Comparison of ENCODE assay signal across 1 cellular context in the genomic region with DNA sequence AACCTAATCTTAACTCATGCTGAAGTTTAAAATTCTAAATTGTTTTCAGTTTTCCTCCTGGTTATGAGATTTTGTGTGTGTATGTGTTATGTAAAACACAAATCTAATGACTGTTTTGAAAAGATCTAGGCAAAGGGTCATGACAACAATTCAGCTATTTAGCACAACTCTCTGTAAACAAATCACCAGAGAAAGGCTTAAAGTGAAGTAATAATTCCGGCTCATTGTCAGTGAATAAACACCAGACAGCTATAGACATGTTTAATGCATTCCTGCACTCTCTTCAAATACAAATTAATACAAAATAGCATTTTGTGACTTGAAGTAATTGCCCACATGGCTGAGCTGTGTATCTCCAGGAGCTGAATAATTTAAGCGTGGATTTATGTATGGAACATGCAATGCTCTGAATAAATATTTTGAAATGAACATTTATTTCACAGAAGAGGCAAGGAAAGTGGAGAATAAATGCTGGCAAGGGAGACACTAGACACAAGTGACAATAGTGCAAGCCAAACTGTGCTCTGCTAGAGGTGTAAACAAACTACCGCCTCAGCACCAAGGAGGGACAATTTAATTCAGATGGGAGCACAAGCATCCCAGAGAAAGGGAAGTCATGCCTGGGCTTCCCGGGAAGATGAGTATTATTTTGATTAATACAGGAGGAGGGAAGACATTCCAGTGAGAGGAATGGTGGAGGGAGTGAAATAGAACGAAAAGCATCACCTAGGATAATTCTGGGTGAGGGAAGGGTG.
TF ChIP-seq lines count a peak whose summit lies in the region.

No MANE protein-coding gene starts in this region.

TF ChIP-seq in HepG2, 621 proteins besides CTCF, POLR2A, EP300 and RAD21 (continued from another document and continues in another):
- TF ChIP-seq FOXA1 (IDR thresholded peaks at IDR 0.05) = no peak
- TF ChIP-seq FOXA1 (CRISPR knock-in tag; IDR thresholded peaks at IDR 0.05) = peak; percentile 37; the same call in 1 of the 2 replicates
- TF ChIP-seq ZSCAN22 (CRISPR knock-in tag; IDR thresholded peaks at IDR 0.05) = no peak
- no peak for TF ChIP-seq FLYWCH1 (CRISPR knock-in tag; IDR thresholded peaks at IDR 0.05)
- TF ChIP-seq, protein P1, sequence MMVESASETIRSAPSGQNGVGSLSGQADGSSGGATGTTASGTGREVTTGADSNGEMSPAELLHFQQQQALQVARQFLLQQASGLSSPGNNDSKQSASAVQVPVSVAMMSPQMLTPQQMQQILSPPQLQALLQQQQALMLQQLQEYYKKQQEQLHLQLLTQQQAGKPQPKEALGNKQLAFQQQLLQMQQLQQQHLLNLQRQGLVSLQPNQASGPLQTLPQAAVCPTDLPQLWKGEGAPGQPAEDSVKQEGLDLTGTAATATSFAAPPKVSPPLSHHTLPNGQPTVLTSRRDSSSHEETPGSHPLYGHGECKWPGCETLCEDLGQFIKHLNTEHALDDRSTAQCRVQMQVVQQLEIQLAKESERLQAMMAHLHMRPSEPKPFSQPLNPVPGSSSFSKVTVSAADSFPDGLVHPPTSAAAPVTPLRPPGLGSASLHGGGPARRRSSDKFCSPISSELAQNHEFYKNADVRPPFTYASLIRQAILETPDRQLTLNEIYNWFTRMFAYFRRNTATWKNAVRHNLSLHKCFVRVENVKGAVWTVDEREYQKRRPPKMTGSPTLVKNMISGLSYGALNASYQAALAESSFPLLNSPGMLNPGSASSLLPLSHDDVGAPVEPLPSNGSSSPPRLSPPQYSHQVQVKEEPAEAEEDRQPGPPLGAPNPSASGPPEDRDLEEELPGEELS (CRISPR knock-in tag; IDR thresholded peaks at IDR 0.05) = peak; percentile 48
- TF ChIP-seq, protein P2, sequence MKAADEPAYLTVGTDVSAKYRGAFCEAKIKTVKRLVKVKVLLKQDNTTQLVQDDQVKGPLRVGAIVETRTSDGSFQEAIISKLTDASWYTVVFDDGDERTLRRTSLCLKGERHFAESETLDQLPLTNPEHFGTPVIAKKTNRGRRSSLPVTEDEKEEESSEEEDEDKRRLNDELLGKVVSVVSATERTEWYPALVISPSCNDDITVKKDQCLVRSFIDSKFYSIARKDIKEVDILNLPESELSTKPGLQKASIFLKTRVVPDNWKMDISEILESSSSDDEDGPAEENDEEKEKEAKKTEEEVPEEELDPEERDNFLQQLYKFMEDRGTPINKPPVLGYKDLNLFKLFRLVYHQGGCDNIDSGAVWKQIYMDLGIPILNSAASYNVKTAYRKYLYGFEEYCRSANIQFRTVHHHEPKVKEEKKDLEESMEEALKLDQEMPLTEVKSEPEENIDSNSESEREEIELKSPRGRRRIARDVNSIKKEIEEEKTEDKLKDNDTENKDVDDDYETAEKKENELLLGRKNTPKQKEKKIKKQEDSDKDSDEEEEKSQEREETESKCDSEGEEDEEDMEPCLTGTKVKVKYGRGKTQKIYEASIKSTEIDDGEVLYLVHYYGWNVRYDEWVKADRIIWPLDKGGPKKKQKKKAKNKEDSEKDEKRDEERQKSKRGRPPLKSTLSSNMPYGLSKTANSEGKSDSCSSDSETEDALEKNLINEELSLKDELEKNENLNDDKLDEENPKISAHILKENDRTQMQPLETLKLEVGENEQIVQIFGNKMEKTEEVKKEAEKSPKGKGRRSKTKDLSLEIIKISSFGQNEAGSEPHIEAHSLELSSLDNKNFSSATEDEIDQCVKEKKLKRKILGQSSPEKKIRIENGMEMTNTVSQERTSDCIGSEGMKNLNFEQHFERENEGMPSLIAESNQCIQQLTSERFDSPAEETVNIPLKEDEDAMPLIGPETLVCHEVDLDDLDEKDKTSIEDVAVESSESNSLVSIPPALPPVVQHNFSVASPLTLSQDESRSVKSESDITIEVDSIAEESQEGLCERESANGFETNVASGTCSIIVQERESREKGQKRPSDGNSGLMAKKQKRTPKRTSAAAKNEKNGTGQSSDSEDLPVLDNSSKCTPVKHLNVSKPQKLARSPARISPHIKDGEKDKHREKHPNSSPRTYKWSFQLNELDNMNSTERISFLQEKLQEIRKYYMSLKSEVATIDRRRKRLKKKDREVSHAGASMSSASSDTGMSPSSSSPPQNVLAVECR (CRISPR knock-in tag; IDR thresholded peaks at IDR 0.05; ENCODE audit: borderline replicate concordance) = no peak
- TF ChIP-seq, protein P3, sequence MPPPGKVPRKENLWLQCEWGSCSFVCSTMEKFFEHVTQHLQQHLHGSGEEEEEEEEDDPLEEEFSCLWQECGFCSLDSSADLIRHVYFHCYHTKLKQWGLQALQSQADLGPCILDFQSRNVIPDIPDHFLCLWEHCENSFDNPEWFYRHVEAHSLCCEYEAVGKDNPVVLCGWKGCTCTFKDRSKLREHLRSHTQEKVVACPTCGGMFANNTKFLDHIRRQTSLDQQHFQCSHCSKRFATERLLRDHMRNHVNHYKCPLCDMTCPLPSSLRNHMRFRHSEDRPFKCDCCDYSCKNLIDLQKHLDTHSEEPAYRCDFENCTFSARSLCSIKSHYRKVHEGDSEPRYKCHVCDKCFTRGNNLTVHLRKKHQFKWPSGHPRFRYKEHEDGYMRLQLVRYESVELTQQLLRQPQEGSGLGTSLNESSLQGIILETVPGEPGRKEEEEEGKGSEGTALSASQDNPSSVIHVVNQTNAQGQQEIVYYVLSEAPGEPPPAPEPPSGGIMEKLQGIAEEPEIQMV (CRISPR knock-in tag; IDR thresholded peaks at IDR 0.05; ENCODE audit: low read depth) = no peak
- no peak for TF ChIP-seq ZNF547 (CRISPR knock-in tag; IDR thresholded peaks at IDR 0.05)
- TF ChIP-seq, protein P4, sequence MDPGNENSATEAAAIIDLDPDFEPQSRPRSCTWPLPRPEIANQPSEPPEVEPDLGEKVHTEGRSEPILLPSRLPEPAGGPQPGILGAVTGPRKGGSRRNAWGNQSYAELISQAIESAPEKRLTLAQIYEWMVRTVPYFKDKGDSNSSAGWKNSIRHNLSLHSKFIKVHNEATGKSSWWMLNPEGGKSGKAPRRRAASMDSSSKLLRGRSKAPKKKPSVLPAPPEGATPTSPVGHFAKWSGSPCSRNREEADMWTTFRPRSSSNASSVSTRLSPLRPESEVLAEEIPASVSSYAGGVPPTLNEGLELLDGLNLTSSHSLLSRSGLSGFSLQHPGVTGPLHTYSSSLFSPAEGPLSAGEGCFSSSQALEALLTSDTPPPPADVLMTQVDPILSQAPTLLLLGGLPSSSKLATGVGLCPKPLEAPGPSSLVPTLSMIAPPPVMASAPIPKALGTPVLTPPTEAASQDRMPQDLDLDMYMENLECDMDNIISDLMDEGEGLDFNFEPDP (CRISPR knock-in tag; conservative IDR thresholded peaks at IDR 0.05) = no peak
- TF ChIP-seq ZNF24 (IDR thresholded peaks at IDR 0.05) = no peak
- TF ChIP-seq, protein P5, sequence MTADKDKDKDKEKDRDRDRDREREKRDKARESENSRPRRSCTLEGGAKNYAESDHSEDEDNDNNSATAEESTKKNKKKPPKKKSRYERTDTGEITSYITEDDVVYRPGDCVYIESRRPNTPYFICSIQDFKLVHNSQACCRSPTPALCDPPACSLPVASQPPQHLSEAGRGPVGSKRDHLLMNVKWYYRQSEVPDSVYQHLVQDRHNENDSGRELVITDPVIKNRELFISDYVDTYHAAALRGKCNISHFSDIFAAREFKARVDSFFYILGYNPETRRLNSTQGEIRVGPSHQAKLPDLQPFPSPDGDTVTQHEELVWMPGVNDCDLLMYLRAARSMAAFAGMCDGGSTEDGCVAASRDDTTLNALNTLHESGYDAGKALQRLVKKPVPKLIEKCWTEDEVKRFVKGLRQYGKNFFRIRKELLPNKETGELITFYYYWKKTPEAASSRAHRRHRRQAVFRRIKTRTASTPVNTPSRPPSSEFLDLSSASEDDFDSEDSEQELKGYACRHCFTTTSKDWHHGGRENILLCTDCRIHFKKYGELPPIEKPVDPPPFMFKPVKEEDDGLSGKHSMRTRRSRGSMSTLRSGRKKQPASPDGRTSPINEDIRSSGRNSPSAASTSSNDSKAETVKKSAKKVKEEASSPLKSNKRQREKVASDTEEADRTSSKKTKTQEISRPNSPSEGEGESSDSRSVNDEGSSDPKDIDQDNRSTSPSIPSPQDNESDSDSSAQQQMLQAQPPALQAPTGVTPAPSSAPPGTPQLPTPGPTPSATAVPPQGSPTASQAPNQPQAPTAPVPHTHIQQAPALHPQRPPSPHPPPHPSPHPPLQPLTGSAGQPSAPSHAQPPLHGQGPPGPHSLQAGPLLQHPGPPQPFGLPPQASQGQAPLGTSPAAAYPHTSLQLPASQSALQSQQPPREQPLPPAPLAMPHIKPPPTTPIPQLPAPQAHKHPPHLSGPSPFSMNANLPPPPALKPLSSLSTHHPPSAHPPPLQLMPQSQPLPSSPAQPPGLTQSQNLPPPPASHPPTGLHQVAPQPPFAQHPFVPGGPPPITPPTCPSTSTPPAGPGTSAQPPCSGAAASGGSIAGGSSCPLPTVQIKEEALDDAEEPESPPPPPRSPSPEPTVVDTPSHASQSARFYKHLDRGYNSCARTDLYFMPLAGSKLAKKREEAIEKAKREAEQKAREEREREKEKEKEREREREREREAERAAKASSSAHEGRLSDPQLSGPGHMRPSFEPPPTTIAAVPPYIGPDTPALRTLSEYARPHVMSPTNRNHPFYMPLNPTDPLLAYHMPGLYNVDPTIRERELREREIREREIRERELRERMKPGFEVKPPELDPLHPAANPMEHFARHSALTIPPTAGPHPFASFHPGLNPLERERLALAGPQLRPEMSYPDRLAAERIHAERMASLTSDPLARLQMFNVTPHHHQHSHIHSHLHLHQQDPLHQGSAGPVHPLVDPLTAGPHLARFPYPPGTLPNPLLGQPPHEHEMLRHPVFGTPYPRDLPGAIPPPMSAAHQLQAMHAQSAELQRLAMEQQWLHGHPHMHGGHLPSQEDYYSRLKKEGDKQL (CRISPR knock-in tag; IDR thresholded peaks at IDR 0.05; ENCODE audit: low read depth) = 0 out of 2 replicates have a peak, but pooled peaks have one; percentile 49
- no peak for TF ChIP-seq ZNF670 (CRISPR knock-in tag; IDR thresholded peaks at IDR 0.05; ENCODE audit: borderline replicate concordance)
- TF ChIP-seq, protein P6, sequence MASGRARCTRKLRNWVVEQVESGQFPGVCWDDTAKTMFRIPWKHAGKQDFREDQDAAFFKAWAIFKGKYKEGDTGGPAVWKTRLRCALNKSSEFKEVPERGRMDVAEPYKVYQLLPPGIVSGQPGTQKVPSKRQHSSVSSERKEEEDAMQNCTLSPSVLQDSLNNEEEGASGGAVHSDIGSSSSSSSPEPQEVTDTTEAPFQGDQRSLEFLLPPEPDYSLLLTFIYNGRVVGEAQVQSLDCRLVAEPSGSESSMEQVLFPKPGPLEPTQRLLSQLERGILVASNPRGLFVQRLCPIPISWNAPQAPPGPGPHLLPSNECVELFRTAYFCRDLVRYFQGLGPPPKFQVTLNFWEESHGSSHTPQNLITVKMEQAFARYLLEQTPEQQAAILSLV (CRISPR knock-in tag; IDR thresholded peaks at IDR 0.05; ENCODE audit: borderline replicate concordance) = no peak
- no peak for TF ChIP-seq ZNF33A (CRISPR knock-in tag; IDR thresholded peaks at IDR 0.05; ENCODE audit: borderline replicate concordance)
- TF ChIP-seq, protein P7, sequence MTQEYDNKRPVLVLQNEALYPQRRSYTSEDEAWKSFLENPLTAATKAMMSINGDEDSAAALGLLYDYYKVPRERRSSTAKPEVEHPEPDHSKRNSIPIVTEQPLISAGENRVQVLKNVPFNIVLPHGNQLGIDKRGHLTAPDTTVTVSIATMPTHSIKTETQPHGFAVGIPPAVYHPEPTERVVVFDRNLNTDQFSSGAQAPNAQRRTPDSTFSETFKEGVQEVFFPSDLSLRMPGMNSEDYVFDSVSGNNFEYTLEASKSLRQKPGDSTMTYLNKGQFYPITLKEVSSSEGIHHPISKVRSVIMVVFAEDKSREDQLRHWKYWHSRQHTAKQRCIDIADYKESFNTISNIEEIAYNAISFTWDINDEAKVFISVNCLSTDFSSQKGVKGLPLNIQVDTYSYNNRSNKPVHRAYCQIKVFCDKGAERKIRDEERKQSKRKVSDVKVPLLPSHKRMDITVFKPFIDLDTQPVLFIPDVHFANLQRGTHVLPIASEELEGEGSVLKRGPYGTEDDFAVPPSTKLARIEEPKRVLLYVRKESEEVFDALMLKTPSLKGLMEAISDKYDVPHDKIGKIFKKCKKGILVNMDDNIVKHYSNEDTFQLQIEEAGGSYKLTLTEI (CRISPR knock-in tag; conservative IDR thresholded peaks at IDR 0.05) = no peak
- no peak for TF ChIP-seq ZMYM2 (CRISPR knock-in tag; IDR thresholded peaks at IDR 0.05)
- TF ChIP-seq, protein P8, sequence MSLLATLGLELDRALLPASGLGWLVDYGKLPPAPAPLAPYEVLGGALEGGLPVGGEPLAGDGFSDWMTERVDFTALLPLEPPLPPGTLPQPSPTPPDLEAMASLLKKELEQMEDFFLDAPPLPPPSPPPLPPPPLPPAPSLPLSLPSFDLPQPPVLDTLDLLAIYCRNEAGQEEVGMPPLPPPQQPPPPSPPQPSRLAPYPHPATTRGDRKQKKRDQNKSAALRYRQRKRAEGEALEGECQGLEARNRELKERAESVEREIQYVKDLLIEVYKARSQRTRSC (CRISPR knock-in tag; IDR thresholded peaks at IDR 0.05; ENCODE audit: low read depth) = no peak
- TF ChIP-seq NCOA1 (CRISPR knock-in tag; IDR thresholded peaks at IDR 0.05) = no peak
- TF ChIP-seq ZSCAN29 (CRISPR knock-in tag; conservative IDR thresholded peaks at IDR 0.05) = no peak
- no peak for TF ChIP-seq ZNF737 (CRISPR knock-in tag; IDR thresholded peaks at IDR 0.05; ENCODE audit: borderline replicate concordance)
- TF ChIP-seq, protein P9, sequence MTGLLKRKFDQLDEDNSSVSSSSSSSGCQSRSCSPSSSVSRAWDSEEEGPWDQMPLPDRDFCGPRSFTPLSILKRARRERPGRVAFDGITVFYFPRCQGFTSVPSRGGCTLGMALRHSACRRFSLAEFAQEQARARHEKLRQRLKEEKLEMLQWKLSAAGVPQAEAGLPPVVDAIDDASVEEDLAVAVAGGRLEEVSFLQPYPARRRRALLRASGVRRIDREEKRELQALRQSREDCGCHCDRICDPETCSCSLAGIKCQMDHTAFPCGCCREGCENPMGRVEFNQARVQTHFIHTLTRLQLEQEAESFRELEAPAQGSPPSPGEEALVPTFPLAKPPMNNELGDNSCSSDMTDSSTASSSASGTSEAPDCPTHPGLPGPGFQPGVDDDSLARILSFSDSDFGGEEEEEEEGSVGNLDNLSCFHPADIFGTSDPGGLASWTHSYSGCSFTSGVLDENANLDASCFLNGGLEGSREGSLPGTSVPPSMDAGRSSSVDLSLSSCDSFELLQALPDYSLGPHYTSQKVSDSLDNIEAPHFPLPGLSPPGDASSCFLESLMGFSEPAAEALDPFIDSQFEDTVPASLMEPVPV (CRISPR knock-in tag; IDR thresholded peaks at IDR 0.05) = no peak
- no peak for TF ChIP-seq NBN (conservative IDR thresholded peaks at IDR 0.05)
- TF ChIP-seq, protein P10, sequence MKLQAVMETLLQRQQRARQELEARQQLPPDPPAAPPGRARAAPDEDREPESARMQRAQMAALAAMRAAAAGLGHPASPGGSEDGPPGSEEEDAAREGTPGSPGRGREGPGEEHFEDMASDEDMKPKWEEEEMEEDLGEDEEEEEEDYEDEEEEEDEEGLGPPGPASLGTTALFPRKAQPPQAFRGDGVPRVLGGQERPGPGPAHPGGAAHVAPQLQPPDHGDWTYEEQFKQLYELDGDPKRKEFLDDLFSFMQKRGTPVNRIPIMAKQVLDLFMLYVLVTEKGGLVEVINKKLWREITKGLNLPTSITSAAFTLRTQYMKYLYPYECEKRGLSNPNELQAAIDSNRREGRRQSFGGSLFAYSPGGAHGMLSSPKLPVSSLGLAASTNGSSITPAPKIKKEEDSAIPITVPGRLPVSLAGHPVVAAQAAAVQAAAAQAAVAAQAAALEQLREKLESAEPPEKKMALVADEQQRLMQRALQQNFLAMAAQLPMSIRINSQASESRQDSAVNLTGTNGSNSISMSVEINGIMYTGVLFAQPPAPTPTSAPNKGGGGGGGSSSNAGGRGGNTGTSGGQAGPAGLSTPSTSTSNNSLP (IDR thresholded peaks at IDR 0.05; ENCODE audit: low read depth, low read length) = 0 out of 2 replicates have a peak, but pooled peaks have one; percentile 35
- TF ChIP-seq, protein P11, sequence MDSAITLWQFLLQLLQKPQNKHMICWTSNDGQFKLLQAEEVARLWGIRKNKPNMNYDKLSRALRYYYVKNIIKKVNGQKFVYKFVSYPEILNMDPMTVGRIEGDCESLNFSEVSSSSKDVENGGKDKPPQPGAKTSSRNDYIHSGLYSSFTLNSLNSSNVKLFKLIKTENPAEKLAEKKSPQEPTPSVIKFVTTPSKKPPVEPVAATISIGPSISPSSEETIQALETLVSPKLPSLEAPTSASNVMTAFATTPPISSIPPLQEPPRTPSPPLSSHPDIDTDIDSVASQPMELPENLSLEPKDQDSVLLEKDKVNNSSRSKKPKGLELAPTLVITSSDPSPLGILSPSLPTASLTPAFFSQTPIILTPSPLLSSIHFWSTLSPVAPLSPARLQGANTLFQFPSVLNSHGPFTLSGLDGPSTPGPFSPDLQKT (CRISPR knock-in tag; IDR thresholded peaks at IDR 0.05; ENCODE audit: borderline replicate concordance) = no peak
